ENCODE assay signal across 14 cellular contexts in the genomic region with DNA sequence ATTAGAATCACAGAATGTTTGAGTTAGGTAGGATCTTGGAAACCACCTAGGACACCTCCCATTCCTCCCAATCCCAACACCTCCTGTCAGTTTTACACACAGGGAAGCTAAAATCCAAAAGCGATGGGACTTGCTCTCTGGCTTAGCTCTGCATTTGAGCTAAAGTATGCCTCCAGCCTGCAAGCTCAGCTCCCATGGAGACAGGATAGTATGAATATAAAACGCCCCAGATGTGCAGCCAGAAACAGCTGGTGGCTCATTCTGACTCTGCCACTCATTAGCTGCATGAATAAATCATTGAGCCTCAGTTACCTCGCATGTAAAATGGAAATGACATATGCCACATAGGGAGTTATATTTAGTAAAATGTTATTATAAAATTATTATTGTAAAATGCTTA.
DNase-seq lines count a peak whose midpoint lies in the region; TF ChIP-seq lines count a peak whose summit lies in the region.
"Had no signal": no experiment of that assay in that cellular context is flagged by ENCODE, and none has a peak within 500 bp of the region (broad histone marks: within the 10 kb centered on the region; RNA-seq: fewer than 3 reads in every experiment).

No MANE protein-coding gene starts in this region.

- H2AFZ ChIP-seq in neural progenitor cell (replicated peaks) (peak overlapping the region; percentile 38), OCI-LY7 (ENCODE audit: low read length) (no peak overlapping the region)

- TF ChIP-seq CTCF in endodermal cell (conservative IDR thresholded peaks at IDR 0.05) (no peak), neural progenitor cell (IDR thresholded peaks at IDR 0.05) (no peak), HFFc6 (IDR thresholded peaks at IDR 0.05) (no peak), OCI-LY7 (conservative IDR thresholded peaks at IDR 0.05; ENCODE audit: low read length) (no peak), GM20000 (IDR thresholded peaks at IDR 0.05; ENCODE audit: extremely low read depth, missing control alignments) (no peak)

- WGBS in endodermal cell (ENCODE audit: insufficient coverage in 1 of 2, insufficient read length in 1 of 2), 2 experiments: 60 to 80% methylated on average over 1 to 3 of the region's 3 CpGs

- H3K27me3 Mint-ChIP-seq in endodermal cell (ENCODE audit: insufficient read depth): no peaks in the 10 kb centered on the region
- H3K27me3 Mint-ChIP-seq in neural progenitor cell (ENCODE audit: insufficient read depth, low read depth): no peaks in the 10 kb centered on the region
- no peaks in the 10 kb centered on the region; the same call in 1 of the 2 replicates for H3K27me3 Mint-ChIP-seq in HFFc6 (ENCODE audit: insufficient read depth)

- H3K4me2 ChIP-seq in neural progenitor cell (peak overlapping the region; percentile 8), OCI-LY7 (ENCODE audit: low read length) (no peak overlapping the region)

- H3K27ac ChIP-seq in HUES48 (ENCODE audit: low read depth, low read length) (peak overlapping the region; percentile 42), endodermal cell (ENCODE audit: low read depth, low read length) (peak overlapping the region; percentile 39), neural progenitor cell (no peak overlapping the region), OCI-LY7 (ENCODE audit: low read depth, low read length, poor library complexity, severe bottlenecking) (no peak overlapping the region)

- no peaks in the 10 kb centered on the region for H4K20me1 ChIP-seq in neural progenitor cell (ENCODE audit: low read depth)
- no peaks in the 10 kb centered on the region for H4K20me1 ChIP-seq in OCI-LY7 (ENCODE audit: insufficient read depth, low read length)

- POLR2A ChIA-PET in OCI-LY7 (lab: Charles Lee): no interaction called here

- H3K4me3 Mint-ChIP-seq in endodermal cell (no peak overlapping the region), neural progenitor cell (no peak overlapping the region), HFFc6 (no peak overlapping the region)
- H3K4me3 Mint-ChIP-seq: CD4-positive, alpha-beta memory T cell; H9 had no signal

- H3K9ac ChIP-seq in HUES48 (ENCODE audit: low read depth, low read length) (no peak overlapping the region), endodermal cell (ENCODE audit: extremely low read depth, low read length, poor library complexity, severe bottlenecking) (no peak overlapping the region), neural progenitor cell (no peak overlapping the region)

- H3K9me3 ChIP-seq in HUES48 (ENCODE audit: control insufficient read depth, insufficient read depth, low read length): 0 out of 2 replicates have a peak, but pooled peaks cover 5% of the 10 kb centered on the region
- H3K9me3 ChIP-seq in endodermal cell (ENCODE audit: control insufficient read depth, low read length): peaks cover 9% of the 10 kb centered on the region
- H3K9me3 ChIP-seq in neural progenitor cell (ENCODE audit: low read depth): no peaks in the 10 kb centered on the region
- H3K9me3 ChIP-seq in OCI-LY7 (ENCODE audit: low read length): no peaks in the 10 kb centered on the region

- intact Hi-C loops in OCI-LY7 (cut with micrococcal nuclease; ENCODE audit: unreplicated experiment): no loop called here

- CTCF ChIA-PET in OCI-LY7 (lab: Charles Lee; ENCODE audit: unreplicated experiment): no interaction called here

- peaks cover 4% of the 10 kb centered on the region for H3K9me3 Mint-ChIP-seq in endodermal cell
- H3K9me3 Mint-ChIP-seq in neural progenitor cell: no peaks in the 10 kb centered on the region
- H3K9me3 Mint-ChIP-seq in HFFc6: no peaks in the 10 kb centered on the region; the same call in 1 of the 2 replicates

- H3K36me3 Mint-ChIP-seq in endodermal cell (ENCODE audit: low read depth): no peaks in the 10 kb centered on the region
- no peaks in the 10 kb centered on the region for H3K36me3 Mint-ChIP-seq in neural progenitor cell
- no peaks in the 10 kb centered on the region for H3K36me3 Mint-ChIP-seq in HFFc6 (ENCODE audit: low read depth)
- H3K36me3 Mint-ChIP-seq: CD4-positive, alpha-beta memory T cell had no signal

- no peak overlapping the region for H3K27ac Mint-ChIP-seq in endodermal cell
- H3K27ac Mint-ChIP-seq in neural progenitor cell: no peak overlapping the region
- H3K27ac Mint-ChIP-seq in HFFc6: no peak overlapping the region
- H3K27ac Mint-ChIP-seq: CD4-positive, alpha-beta memory T cell had no signal

- H3K79me2 ChIP-seq in neural progenitor cell (ENCODE audit: low read depth) (no peaks in the 10 kb centered on the region), OCI-LY7 (ENCODE audit: insufficient read depth, low read depth, low read length) (no peaks in the 10 kb centered on the region)

- no peaks in the 10 kb centered on the region for H3F3A ChIP-seq in neural progenitor cell (ENCODE audit: low read depth)

- DNase-seq in endodermal cell (no peak), neural progenitor cell (ENCODE audit: low spot score) (peak; percentile 24), HFFc6 (no peak), NCI-H748 (lab: John Stamatoyannopoulos, UW; ENCODE audit: unreplicated experiment) (no peak), OCI-LY7 (ENCODE audit: low spot score) (no peak), GM20000 (ENCODE audit: low spot score) (no peak)
- DNase-seq: C1 segment of cervical spinal cord; CD4-positive, alpha-beta memory T cell; COR-L47; DMS153; DND-41; GOT3; H9 had no signal

- no peaks in the 10 kb centered on the region for H3K36me3 ChIP-seq in HUES48 (ENCODE audit: control insufficient read depth, insufficient read depth, low read length)
- H3K36me3 ChIP-seq in endodermal cell (ENCODE audit: control insufficient read depth, insufficient read depth, low read length): no peaks in the 10 kb centered on the region
- H3K36me3 ChIP-seq in neural progenitor cell: no peaks in the 10 kb centered on the region
- no peaks in the 10 kb centered on the region for H3K36me3 ChIP-seq in OCI-LY7 (ENCODE audit: insufficient read depth, low read length)

- H3K4me1 Mint-ChIP-seq in endodermal cell: peaks cover 10% of the 10 kb centered on the region
- H3K4me1 Mint-ChIP-seq in neural progenitor cell: peaks cover 11% of the 10 kb centered on the region
- H3K4me1 Mint-ChIP-seq in HFFc6 (ENCODE audit: low read depth): no peaks in the 10 kb centered on the region; the same call in 1 of the 2 replicates
- H3K4me1 Mint-ChIP-seq: CD4-positive, alpha-beta memory T cell had no signal

- H3K4me1 ChIP-seq in HUES48 (ENCODE audit: control insufficient read depth, insufficient read depth, low read length): peaks cover 11% of the 10 kb centered on the region; the same call in 1 of the 2 replicates
- peaks cover 3% of the 10 kb centered on the region for H3K4me1 ChIP-seq in endodermal cell (ENCODE audit: control insufficient read depth, insufficient read depth, low read length)
- peaks cover 18% of the 10 kb centered on the region for H3K4me1 ChIP-seq in neural progenitor cell
- no peaks in the 10 kb centered on the region for H3K4me1 ChIP-seq in OCI-LY7 (ENCODE audit: insufficient read depth, low read length, poor library complexity, severe bottlenecking)

- H3K4me3 ChIP-seq in HUES48 (ENCODE audit: low read depth, low read length): no peak overlapping the region
- no peak overlapping the region for H3K4me3 ChIP-seq in endodermal cell (ENCODE audit: low read length)
- no peak overlapping the region for H3K4me3 ChIP-seq in neural progenitor cell
- H3K4me3 ChIP-seq in OCI-LY7 (ENCODE audit: low read depth, low read length, poor library complexity, severe bottlenecking): no peak overlapping the region

- H3K27me3 ChIP-seq in HUES48 (ENCODE audit: control insufficient read depth, insufficient read depth, low read length) (no peaks in the 10 kb centered on the region), endodermal cell (ENCODE audit: control insufficient read depth, insufficient read depth, low read length, poor library complexity, severe bottlenecking) (no peaks in the 10 kb centered on the region), neural progenitor cell (no peaks in the 10 kb centered on the region)

- no peaks in the 10 kb centered on the region for H3K9me2 ChIP-seq in OCI-LY7 (ENCODE audit: insufficient read depth, low read length)

- BruUV-seq in OCI-LY7 (replicated peaks; lab: Mats Ljungman, UMichigan): no TSS peak

Comparison
In these comparisons a context has a peak if more than half of its experiments do, and no peak if none do; other contexts are left out.
1. H3K27ac ChIP-seq: peak in HUES48 (single experiment) and endodermal cell (single experiment); none in neural progenitor cell (single experiment) and OCI-LY7 (single experiment).